In the genomic region with DNA sequence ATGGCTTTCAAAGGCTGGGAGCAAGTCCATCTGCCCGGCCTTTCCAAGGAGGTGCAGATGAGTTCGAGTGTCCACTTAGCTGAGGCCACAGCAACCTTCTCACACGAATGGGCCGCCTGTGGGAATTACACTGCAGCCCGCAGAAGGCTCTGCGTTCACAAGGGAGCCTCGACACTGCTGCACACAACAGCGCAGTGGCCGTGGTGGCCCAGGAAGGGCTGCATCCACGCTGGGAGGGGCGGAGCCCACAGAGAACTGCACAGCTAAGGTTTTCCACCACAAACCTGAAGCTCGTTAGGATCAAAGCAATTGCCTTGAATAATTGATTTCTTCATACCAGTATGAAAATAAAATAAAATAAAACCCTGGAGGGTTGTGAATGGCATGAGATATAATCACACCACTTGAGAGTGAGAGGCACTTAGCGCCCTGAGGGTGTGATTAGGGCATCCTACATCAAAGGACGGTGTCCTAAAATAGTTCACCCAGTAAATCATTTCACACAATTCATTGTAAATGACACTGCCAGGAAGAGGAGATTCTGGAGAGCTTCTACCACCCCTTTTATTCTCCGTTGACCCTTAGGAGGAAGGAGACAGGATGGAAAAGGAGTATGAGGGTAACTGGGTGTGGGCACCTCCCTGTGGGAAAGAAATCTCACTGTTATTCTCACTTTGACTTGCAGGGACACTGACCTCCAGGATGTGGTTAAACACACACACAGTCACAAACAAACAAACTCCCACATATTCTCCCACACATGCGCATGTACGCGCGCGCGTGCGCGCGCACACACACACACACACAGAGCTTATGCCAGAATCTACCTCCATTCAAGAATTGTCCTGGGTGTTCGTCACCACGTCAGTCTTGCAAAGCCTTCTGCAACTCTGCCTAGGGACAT, we compare ENCODE assay signal across 2 cellular contexts.
TF ChIP-seq lines count a peak whose summit lies in the region.

No MANE protein-coding gene starts in this region.

TF ChIP-seq in GM12878, 131 proteins besides CTCF, POLR2A, EP300 and RAD21 (continues in another document):
- 0 out of 2 replicates have a peak, but pooled peaks have one; percentile 38 for TF ChIP-seq ZNF24 (IDR thresholded peaks at IDR 0.05)
- peak in 1 of 2 experiments; percentile 40; a peak in 1 of 3 replicates for TF ChIP-seq EGR1 (IDR thresholded peaks at IDR 0.05; ENCODE audit: borderline replicate concordance in 1 of 2, low read depth in 2 of 2, low read length in 2 of 2)
- TF ChIP-seq JUNB (IDR thresholded peaks at IDR 0.05), result peak; percentile 31; the same call in 1 of the 2 replicates
- 0 out of 2 replicates have a peak, but pooled peaks have one; percentile 44 for TF ChIP-seq TCF3 (IDR thresholded peaks at IDR 0.05; ENCODE audit: borderline replicate concordance, insufficient read depth, low read depth, low read length)
- TF ChIP-seq, protein P1, sequence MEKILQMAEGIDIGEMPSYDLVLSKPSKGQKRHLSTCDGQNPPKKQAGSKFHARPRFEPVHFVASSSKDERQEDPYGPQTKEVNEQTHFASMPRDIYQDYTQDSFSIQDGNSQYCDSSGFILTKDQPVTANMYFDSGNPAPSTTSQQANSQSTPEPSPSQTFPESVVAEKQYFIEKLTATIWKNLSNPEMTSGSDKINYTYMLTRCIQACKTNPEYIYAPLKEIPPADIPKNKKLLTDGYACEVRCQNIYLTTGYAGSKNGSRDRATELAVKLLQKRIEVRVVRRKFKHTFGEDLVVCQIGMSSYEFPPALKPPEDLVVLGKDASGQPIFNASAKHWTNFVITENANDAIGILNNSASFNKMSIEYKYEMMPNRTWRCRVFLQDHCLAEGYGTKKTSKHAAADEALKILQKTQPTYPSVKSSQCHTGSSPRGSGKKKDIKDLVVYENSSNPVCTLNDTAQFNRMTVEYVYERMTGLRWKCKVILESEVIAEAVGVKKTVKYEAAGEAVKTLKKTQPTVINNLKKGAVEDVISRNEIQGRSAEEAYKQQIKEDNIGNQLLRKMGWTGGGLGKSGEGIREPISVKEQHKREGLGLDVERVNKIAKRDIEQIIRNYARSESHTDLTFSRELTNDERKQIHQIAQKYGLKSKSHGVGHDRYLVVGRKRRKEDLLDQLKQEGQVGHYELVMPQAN (conservative IDR thresholded peaks at IDR 0.05), result no peak
- TF ChIP-seq RUNX3 (IDR thresholded peaks at IDR 0.05; ENCODE audit: low read length), result peak; percentile 88
- peak; percentile 84 for TF ChIP-seq NR2F1 (conservative IDR thresholded peaks at IDR 0.05)
- TF ChIP-seq RFX5 (IDR thresholded peaks at IDR 0.05; ENCODE audit: low read depth, low read length), result no peak
- TF ChIP-seq MLLT1 (IDR thresholded peaks at IDR 0.05), result peak; percentile 66; the same call in 1 of the 2 replicates
- TF ChIP-seq, protein P2, sequence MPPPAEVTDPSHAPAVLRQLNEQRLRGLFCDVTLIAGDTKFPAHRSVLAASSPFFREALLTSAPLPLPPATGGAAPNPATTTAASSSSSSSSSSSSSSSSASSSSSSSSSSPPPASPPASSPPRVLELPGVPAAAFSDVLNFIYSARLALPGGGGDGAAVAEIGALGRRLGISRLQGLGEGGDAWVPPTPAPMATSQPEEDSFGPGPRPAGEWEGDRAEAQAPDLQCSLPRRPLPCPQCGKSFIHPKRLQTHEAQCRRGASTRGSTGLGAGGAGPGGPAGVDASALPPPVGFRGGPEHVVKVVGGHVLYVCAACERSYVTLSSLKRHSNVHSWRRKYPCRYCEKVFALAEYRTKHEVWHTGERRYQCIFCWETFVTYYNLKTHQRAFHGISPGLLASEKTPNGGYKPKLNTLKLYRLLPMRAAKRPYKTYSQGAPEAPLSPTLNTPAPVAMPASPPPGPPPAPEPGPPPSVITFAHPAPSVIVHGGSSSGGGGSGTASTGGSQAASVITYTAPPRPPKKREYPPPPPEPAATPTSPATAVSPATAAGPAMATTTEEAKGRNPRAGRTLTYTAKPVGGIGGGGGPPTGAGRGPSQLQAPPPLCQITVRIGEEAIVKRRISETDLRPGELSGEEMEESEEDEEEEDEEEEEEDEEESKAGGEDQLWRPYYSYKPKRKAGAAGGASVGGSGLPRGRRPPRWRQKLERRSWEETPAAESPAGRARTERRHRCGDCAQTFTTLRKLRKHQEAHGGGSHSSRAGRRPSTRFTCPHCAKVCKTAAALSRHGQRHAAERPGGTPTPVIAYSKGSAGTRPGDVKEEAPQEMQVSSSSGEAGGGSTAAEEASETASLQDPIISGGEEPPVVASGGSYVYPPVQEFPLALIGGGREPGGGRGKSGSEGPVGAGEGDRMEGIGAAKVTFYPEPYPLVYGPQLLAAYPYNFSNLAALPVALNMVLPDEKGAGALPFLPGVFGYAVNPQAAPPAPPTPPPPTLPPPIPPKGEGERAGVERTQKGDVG (CRISPR knock-in tag; IDR thresholded peaks at IDR 0.05), result no peak
- no peak for TF ChIP-seq BCL3 (IDR thresholded peaks at IDR 0.05; ENCODE audit: borderline replicate concordance, insufficient read depth, low read depth, low read length, poor library complexity, severe bottlenecking)
- peak; percentile 87 for TF ChIP-seq IRF4 (IDR thresholded peaks at IDR 0.05; ENCODE audit: low read depth, low read length)
- TF ChIP-seq BCL11A (IDR thresholded peaks at IDR 0.05; ENCODE audit: low read depth, low read length), result peak; percentile 86
- TF ChIP-seq PAX5 (IDR thresholded peaks at IDR 0.05; ENCODE audit: borderline replicate concordance, low read depth, low read length), result peak; percentile 71; the same call in 1 of the 2 replicates
- TF ChIP-seq MTA2 (IDR thresholded peaks at IDR 0.05; ENCODE audit: low read depth), result peak; percentile 53; the same call in 1 of the 2 replicates
- TF ChIP-seq NFIC (IDR thresholded peaks at IDR 0.05; ENCODE audit: low read depth, low read length), result peak; percentile 48; the same call in 1 of the 2 replicates
- no peak for TF ChIP-seq CHD4 (IDR thresholded peaks at IDR 0.05)
- peak; percentile 27 for TF ChIP-seq KLF5 (IDR thresholded peaks at IDR 0.05; ENCODE audit: partially characterized antibody)
- peak; percentile 48; the same call in 1 of the 2 replicates for TF ChIP-seq BMI1 (IDR thresholded peaks at IDR 0.05; ENCODE audit: borderline replicate concordance)
- peak; percentile 60 for TF ChIP-seq MEF2B (IDR thresholded peaks at IDR 0.05; ENCODE audit: partially characterized antibody, poor library complexity, severe bottlenecking)

TF ChIP-seq in WTC11, 78 proteins besides CTCF, POLR2A, EP300 and RAD21 (continued from another document):
- TF ChIP-seq, protein P3, sequence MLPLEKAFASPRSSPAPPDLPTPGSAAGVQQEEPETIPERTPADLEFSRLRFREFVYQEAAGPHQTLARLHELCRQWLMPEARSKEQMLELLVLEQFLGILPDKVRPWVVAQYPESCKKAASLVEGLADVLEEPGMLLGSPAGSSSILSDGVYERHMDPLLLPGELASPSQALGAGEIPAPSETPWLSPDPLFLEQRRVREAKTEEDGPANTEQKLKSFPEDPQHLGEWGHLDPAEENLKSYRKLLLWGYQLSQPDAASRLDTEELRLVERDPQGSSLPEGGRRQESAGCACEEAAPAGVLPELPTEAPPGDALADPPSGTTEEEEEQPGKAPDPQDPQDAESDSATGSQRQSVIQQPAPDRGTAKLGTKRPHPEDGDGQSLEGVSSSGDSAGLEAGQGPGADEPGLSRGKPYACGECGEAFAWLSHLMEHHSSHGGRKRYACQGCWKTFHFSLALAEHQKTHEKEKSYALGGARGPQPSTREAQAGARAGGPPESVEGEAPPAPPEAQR (CRISPR knock-in tag; IDR thresholded peaks at IDR 0.05), result no peak
- TF ChIP-seq, protein P4, sequence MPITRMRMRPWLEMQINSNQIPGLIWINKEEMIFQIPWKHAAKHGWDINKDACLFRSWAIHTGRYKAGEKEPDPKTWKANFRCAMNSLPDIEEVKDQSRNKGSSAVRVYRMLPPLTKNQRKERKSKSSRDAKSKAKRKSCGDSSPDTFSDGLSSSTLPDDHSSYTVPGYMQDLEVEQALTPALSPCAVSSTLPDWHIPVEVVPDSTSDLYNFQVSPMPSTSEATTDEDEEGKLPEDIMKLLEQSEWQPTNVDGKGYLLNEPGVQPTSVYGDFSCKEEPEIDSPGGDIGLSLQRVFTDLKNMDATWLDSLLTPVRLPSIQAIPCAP (CRISPR knock-in tag; IDR thresholded peaks at IDR 0.05), result no peak
- TF ChIP-seq ZNF138 (CRISPR knock-in tag; conservative IDR thresholded peaks at IDR 0.05) (no peak), FOXP1 (CRISPR knock-in tag; IDR thresholded peaks at IDR 0.05; ENCODE audit: borderline replicate concordance) (no peak), NR1H2 (CRISPR knock-in tag; IDR thresholded peaks at IDR 0.05) (no peak), GRHL2 (CRISPR knock-in tag; IDR thresholded peaks at IDR 0.05; ENCODE audit: insufficient replicate concordance, severe bottlenecking) (no peak), OVOL2 (CRISPR knock-in tag; IDR thresholded peaks at IDR 0.05; ENCODE audit: borderline replicate concordance) (no peak), EMX1 (CRISPR knock-in tag; IDR thresholded peaks at IDR 0.05) (no peak), ZNF263 (CRISPR knock-in tag; IDR thresholded peaks at IDR 0.05; ENCODE audit: low read depth) (no peak)
- TF ChIP-seq, protein P5, sequence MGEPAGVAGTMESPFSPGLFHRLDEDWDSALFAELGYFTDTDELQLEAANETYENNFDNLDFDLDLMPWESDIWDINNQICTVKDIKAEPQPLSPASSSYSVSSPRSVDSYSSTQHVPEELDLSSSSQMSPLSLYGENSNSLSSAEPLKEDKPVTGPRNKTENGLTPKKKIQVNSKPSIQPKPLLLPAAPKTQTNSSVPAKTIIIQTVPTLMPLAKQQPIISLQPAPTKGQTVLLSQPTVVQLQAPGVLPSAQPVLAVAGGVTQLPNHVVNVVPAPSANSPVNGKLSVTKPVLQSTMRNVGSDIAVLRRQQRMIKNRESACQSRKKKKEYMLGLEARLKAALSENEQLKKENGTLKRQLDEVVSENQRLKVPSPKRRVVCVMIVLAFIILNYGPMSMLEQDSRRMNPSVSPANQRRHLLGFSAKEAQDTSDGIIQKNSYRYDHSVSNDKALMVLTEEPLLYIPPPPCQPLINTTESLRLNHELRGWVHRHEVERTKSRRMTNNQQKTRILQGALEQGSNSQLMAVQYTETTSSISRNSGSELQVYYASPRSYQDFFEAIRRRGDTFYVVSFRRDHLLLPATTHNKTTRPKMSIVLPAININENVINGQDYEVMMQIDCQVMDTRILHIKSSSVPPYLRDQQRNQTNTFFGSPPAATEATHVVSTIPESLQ (CRISPR knock-in tag; IDR thresholded peaks at IDR 0.05), result no peak
- TF ChIP-seq, protein P6, sequence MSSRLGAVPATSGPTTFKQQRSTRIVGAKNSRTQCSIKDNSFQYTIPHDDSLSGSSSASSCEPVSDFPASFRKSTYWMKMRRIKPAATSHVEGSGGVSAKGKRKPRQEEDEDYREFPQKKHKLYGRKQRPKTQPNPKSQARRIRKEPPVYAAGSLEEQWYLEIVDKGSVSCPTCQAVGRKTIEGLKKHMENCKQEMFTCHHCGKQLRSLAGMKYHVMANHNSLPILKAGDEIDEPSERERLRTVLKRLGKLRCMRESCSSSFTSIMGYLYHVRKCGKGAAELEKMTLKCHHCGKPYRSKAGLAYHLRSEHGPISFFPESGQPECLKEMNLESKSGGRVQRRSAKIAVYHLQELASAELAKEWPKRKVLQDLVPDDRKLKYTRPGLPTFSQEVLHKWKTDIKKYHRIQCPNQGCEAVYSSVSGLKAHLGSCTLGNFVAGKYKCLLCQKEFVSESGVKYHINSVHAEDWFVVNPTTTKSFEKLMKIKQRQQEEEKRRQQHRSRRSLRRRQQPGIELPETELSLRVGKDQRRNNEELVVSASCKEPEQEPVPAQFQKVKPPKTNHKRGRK (CRISPR knock-in tag; IDR thresholded peaks at IDR 0.05; ENCODE audit: borderline replicate concordance), result no peak
